In the genomic region with DNA sequence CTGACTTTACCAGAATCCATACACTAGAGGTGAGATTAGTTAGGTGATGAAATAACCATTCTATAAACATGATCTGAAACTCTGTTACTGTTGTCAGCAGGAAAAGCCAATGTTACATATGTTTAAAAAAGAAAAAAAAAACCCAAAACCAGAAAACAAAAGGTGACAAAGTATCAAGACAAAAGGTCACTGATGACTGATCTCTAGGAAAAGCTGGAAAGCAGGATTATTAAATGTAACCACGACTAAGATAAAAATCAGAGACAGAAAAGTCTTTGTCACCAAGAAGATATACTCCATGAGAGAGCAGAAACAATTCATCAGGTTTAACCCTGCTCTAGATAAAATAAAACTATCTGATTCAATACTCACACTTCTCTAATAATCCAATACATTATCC, we compare ENCODE assay signal across 3 cellular contexts.
TF ChIP-seq lines count a peak whose summit lies in the region.

No MANE protein-coding gene starts in this region.

TF ChIP-seq in SK-N-SH, 30 proteins besides CTCF, POLR2A, EP300 and RAD21 (continued from another document):
- TF ChIP-seq PBX3 (IDR thresholded peaks at IDR 0.05) (no peak), SMC3 (IDR thresholded peaks at IDR 0.05; ENCODE audit: low read depth, low read length) (no peak), USF2 (IDR thresholded peaks at IDR 0.05; ENCODE audit: borderline replicate concordance, low read depth, low read length) (no peak), FOSL2 (IDR thresholded peaks at IDR 0.05; ENCODE audit: borderline replicate concordance, low read depth) (no peak), GABPA (IDR thresholded peaks at IDR 0.05; ENCODE audit: low read depth) (no peak), MXI1 (IDR thresholded peaks at IDR 0.05; ENCODE audit: low read depth, low read length) (no peak), ELF1 (IDR thresholded peaks at IDR 0.05) (no peak), RFX5 (IDR thresholded peaks at IDR 0.05; ENCODE audit: low read length) (no peak)
- TF ChIP-seq, protein P1, sequence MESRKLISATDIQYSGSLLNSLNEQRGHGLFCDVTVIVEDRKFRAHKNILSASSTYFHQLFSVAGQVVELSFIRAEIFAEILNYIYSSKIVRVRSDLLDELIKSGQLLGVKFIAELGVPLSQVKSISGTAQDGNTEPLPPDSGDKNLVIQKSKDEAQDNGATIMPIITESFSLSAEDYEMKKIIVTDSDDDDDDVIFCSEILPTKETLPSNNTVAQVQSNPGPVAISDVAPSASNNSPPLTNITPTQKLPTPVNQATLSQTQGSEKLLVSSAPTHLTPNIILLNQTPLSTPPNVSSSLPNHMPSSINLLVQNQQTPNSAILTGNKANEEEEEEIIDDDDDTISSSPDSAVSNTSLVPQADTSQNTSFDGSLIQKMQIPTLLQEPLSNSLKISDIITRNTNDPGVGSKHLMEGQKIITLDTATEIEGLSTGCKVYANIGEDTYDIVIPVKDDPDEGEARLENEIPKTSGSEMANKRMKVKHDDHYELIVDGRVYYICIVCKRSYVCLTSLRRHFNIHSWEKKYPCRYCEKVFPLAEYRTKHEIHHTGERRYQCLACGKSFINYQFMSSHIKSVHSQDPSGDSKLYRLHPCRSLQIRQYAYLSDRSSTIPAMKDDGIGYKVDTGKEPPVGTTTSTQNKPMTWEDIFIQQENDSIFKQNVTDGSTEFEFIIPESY (IDR thresholded peaks at IDR 0.05; ENCODE audit: borderline replicate concordance, low read depth) = no peak

TF ChIP-seq in SK-N-SH treated with all-trans-retinoic acid at 6 μM for 48 hours, 23 proteins besides CTCF, POLR2A, EP300 and RAD21 (continued from another document):
- no peak for TF ChIP-seq BACH2 (CRISPR knock-in tag; IDR thresholded peaks at IDR 0.05; ENCODE audit: borderline replicate concordance)
- TF ChIP-seq PPARA (CRISPR knock-in tag; IDR thresholded peaks at IDR 0.05; ENCODE audit: borderline replicate concordance) = no peak

TF ChIP-seq in GM23338, 12 proteins besides CTCF, POLR2A, EP300 and RAD21 (continued from another document):
- TF ChIP-seq, protein P2, sequence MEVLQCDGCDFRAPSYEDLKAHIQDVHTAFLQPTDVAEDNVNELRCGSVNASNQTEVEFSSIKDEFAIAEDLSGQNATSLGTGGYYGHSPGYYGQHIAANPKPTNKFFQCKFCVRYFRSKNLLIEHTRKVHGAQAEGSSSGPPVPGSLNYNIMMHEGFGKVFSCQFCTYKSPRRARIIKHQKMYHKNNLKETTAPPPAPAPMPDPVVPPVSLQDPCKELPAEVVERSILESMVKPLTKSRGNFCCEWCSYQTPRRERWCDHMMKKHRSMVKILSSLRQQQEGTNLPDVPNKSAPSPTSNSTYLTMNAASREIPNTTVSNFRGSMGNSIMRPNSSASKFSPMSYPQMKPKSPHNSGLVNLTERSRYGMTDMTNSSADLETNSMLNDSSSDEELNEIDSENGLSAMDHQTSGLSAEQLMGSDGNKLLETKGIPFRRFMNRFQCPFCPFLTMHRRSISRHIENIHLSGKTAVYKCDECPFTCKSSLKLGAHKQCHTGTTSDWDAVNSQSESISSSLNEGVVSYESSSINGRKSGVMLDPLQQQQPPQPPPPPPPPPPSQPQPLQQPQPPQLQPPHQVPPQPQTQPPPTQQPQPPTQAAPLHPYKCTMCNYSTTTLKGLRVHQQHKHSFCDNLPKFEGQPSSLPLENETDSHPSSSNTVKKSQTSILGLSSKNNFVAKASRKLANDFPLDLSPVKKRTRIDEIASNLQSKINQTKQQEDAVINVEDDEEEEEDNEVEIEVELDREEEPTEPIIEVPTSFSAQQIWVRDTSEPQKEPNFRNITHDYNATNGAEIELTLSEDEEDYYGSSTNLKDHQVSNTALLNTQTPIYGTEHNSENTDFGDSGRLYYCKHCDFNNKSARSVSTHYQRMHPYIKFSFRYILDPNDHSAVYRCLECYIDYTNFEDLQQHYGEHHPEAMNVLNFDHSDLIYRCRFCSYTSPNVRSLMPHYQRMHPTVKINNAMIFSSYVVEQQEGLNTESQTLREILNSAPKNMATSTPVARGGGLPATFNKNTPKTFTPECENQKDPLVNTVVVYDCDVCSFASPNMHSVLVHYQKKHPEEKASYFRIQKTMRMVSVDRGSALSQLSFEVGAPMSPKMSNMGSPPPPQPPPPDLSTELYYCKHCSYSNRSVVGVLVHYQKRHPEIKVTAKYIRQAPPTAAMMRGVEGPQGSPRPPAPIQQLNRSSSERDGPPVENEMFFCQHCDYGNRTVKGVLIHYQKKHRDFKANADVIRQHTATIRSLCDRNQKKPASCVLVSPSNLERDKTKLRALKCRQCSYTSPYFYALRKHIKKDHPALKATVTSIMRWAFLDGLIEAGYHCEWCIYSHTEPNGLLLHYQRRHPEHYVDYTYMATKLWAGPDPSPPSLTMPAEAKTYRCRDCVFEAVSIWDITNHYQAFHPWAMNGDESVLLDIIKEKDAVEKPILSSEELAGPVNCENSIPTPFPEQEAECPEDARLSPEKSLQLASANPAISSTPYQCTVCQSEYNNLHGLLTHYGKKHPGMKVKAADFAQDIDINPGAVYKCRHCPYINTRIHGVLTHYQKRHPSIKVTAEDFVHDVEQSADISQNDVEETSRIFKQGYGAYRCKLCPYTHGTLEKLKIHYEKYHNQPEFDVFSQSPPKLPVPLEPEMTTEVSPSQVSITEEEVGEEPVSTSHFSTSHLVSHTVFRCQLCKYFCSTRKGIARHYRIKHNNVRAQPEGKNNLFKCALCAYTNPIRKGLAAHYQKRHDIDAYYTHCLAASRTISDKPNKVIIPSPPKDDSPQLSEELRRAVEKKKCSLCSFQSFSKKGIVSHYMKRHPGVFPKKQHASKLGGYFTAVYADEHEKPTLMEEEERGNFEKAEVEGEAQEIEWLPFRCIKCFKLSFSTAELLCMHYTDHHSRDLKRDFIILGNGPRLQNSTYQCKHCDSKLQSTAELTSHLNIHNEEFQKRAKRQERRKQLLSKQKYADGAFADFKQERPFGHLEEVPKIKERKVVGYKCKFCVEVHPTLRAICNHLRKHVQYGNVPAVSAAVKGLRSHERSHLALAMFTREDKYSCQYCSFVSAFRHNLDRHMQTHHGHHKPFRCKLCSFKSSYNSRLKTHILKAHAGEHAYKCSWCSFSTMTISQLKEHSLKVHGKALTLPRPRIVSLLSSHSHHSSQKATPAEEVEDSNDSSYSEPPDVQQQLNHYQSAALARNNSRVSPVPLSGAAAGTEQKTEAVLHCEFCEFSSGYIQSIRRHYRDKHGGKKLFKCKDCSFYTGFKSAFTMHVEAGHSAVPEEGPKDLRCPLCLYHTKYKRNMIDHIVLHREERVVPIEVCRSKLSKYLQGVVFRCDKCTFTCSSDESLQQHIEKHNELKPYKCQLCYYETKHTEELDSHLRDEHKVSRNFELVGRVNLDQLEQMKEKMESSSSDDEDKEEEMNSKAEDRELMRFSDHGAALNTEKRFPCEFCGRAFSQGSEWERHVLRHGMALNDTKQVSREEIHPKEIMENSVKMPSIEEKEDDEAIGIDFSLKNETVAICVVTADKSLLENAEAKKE (CRISPR knock-in tag; IDR thresholded peaks at IDR 0.05) = no peak
- TF ChIP-seq ZNF331 (CRISPR knock-in tag; IDR thresholded peaks at IDR 0.05; ENCODE audit: low read depth) = no peak
- TF ChIP-seq, protein P3, sequence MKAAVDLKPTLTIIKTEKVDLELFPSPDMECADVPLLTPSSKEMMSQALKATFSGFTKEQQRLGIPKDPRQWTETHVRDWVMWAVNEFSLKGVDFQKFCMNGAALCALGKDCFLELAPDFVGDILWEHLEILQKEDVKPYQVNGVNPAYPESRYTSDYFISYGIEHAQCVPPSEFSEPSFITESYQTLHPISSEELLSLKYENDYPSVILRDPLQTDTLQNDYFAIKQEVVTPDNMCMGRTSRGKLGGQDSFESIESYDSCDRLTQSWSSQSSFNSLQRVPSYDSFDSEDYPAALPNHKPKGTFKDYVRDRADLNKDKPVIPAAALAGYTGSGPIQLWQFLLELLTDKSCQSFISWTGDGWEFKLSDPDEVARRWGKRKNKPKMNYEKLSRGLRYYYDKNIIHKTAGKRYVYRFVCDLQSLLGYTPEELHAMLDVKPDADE (IDR thresholded peaks at IDR 0.05) = no peak
- no peak for TF ChIP-seq NANOG (IDR thresholded peaks at IDR 0.05; ENCODE audit: borderline replicate concordance)
- no peak for TF ChIP-seq ZNF114 (CRISPR knock-in tag; IDR thresholded peaks at IDR 0.05)
- TF ChIP-seq EZH2phosphoT487 (IDR thresholded peaks at IDR 0.05; ENCODE audit: unreplicated experiment) = no peak
- no peak for TF ChIP-seq REST (IDR thresholded peaks at IDR 0.05; ENCODE audit: unreplicated experiment)
- no peak for TF ChIP-seq POLR2AphosphoS5 (IDR thresholded peaks at IDR 0.05; ENCODE audit: low read depth)
